ENCODE assay signal across 8 cellular contexts in genomic region chr9:116686693-116687073, GRCh38. TPM values are rescaled to one million over a fixed set of nuclear protein-coding genes. Genes with fewer than 3 reads are reported as not detected.
A peak's percentile ranks its signal among the peaks of the same experiment; 100 is the strongest.
DNase-seq lines count a peak whose midpoint lies in the region; ATAC-seq and TF ChIP-seq lines count a peak whose summit lies in the region.

No MANE protein-coding gene starts in this region.

- DNase-seq in Caco-2 (peak in 1 of 2 experiments; percentile 10), choroid plexus epithelial cell (ENCODE audit: low read depth) (peak; percentile 50), NCI-H526 treated with DMSO at 0.1 percent for 48 hours (lab: John Stamatoyannopoulos, UW) (no peak), NCI-H2227 (lab: John Stamatoyannopoulos, UW; ENCODE audit: unreplicated experiment) (no peak)
- DNase-seq in Jurkat, Clone E6-1 (ENCODE audit: low read depth, low spot score): no peak

- POLR2A ChIA-PET in Caco-2 (lab: Charles Lee): interaction anchor here (0.6 to 1.1 kb wide), 4 partner anchors 12 to 149 kb away, joined by 3 to 6 read pairs (median 4); no protein-coding TSS in a partner anchor

- H3K27me3 ChIP-seq in Caco-2 (replicated peaks; ENCODE audit: control insufficient read depth, insufficient read depth, low read length): no peaks in the 10 kb centered on the region
- H3K27me3 ChIP-seq in muscle layer of colon (ENCODE audit: control insufficient read depth in 1 of 2, insufficient read depth in 2 of 2, low read length in 2 of 2): no peaks in the 10 kb centered on the region

- peaks cover 9% of the 10 kb centered on the region for H3K36me3 Mint-ChIP-seq in Caco-2 (ENCODE audit: insufficient read depth, unreplicated experiment)

- ATAC-seq in GM21529 (IDR thresholded peaks at IDR 0.05; ENCODE audit: unreplicated experiment) (peak; percentile 41), HG02970 (IDR thresholded peaks at IDR 0.05; ENCODE audit: low FRiP score, unreplicated experiment) (no peak)

- no peak overlapping the region for H3K9ac ChIP-seq in muscle layer of colon (ENCODE audit: low read length)

- H3K4me3 ChIP-seq in Caco-2 (ENCODE audit: low read depth, low read length) (peak overlapping the region; percentile 91), choroid plexus epithelial cell (ENCODE audit: low read depth, low read length) (peak overlapping the region; percentile 78), muscle layer of colon (ENCODE audit: low read depth in 1 of 2, low read length in 2 of 2) (peak overlapping the region; percentile 75 to 89)
- H3K4me3 ChIP-seq in Jurkat, Clone E6-1 (ENCODE audit: low read length): peak overlapping the region; percentile 76

- H3K9me3 ChIP-seq in Caco-2 (no peaks in the 10 kb centered on the region), muscle layer of colon (ENCODE audit: low read length) (no peaks in the 10 kb centered on the region)

- H3K4me3 Mint-ChIP-seq in Caco-2 (ENCODE audit: unreplicated experiment): peak overlapping the region; percentile 85

- no peak for TF ChIP-seq CTCF in Caco-2 (IDR thresholded peaks at IDR 0.05; ENCODE audit: insufficient read depth in 1 of 2, low read depth in 1 of 2, low read length in 1 of 2, severe bottlenecking in 1 of 2, unreplicated experiment in 1 of 2)
- TF ChIP-seq CTCF in choroid plexus epithelial cell (conservative IDR thresholded peaks at IDR 0.05; ENCODE audit: low read depth, low read length): no peak

- intact Hi-C loops in Caco-2 (cut with micrococcal nuclease; ENCODE audit: unreplicated experiment): no loop called here

- H3K9me3 Mint-ChIP-seq in Caco-2 (ENCODE audit: unreplicated experiment): no peaks in the 10 kb centered on the region

- peak overlapping the region; percentile 76 for H3K27ac ChIP-seq in muscle layer of colon (ENCODE audit: low read depth, low read length)

- TSS peak; percentile 81 for BruUV-seq in Caco-2 (replicated peaks; lab: Mats Ljungman, UMichigan)

- H3K4me1 ChIP-seq in Caco-2: peaks cover 25% of the 10 kb centered on the region
- peaks cover 34% of the 10 kb centered on the region for H3K4me1 ChIP-seq in muscle layer of colon (ENCODE audit: insufficient read depth, low read length)

- no peaks in the 10 kb centered on the region; the same call in 1 of the 2 replicates for H3K36me3 ChIP-seq in Caco-2 (ENCODE audit: control insufficient read depth, insufficient read depth, low read length)
- H3K36me3 ChIP-seq in muscle layer of colon (ENCODE audit: insufficient read depth, low read length): no peaks in the 10 kb centered on the region

- H3K4me1 Mint-ChIP-seq in Caco-2 (ENCODE audit: low read depth, unreplicated experiment): peaks cover 25% of the 10 kb centered on the region

- no peaks in the 10 kb centered on the region for H3K27me3 Mint-ChIP-seq in Caco-2 (ENCODE audit: insufficient read depth, unreplicated experiment)

- CTCF ChIA-PET in Caco-2 (lab: Charles Lee): interaction anchor here (0.5 to 1.0 kb wide), 5 partner anchors 14 to 1058 kb away, joined by 3 to 4 read pairs (median 3); no protein-coding TSS in a partner anchor

- peak overlapping the region; percentile 37 for H3K27ac Mint-ChIP-seq in Caco-2 (ENCODE audit: unreplicated experiment)

RNA-seq across cellular contexts. Expression of gene TRIM32, which starts 0.4 kb away (rescaled TPM):
- 20.3 and 22.3 TPM in 2 replicates for total RNA-seq in Caco-2 (2022)
- 12.4 TPM for polyA plus RNA-seq in Jurkat, Clone E6-1 (2012; ENCODE audit: insufficient read depth, insufficient read length)
